7 cellular contexts compared by ENCODE assay signal in genomic region chr1:155599828-155600572, GRCh38. TPM values are rescaled to one million over a fixed set of nuclear protein-coding genes. Genes with fewer than 3 reads are reported as not detected.
DNase-seq lines count a peak whose midpoint lies in the region; ATAC-seq and TF ChIP-seq lines count a peak whose summit lies in the region.
"Not testable (repeated sequence)": the region's sequence is repeated elsewhere in the genome, so short reads cannot be mapped to it uniquely, and the experiment has no call there.

No MANE protein-coding gene starts in this region.

- CTCF ChIA-PET in mammary epithelial cell (lab: Charles Lee; ENCODE audit: low non-redundant PET), result not testable (repeated sequence)

- H3K4me3 Mint-ChIP-seq in GM23338, result not testable (repeated sequence)
- peak overlapping the region; percentile 46 for H3K4me3 Mint-ChIP-seq in glutamatergic neuron (ENCODE audit: unreplicated experiment)
- H3K4me3 Mint-ChIP-seq in nephron, result peak overlapping the region; percentile 9 to 41 (median 15)

- H3K27me3 ChIP-seq in GM23338 (ENCODE audit: insufficient read depth); HUES64 (ENCODE audit: insufficient read depth, low read length); WERI-Rb-1 (ENCODE audit: insufficient read depth, low read depth, severe bottlenecking); mammary epithelial cell (ENCODE audit: insufficient read depth, low read length); smooth muscle cell (ENCODE audit: low read depth): not testable (repeated sequence)

- dilution Hi-C loops in mammary epithelial cell (cut with HindIII; ENCODE audit: low sequenced_read_pairs), result not testable (repeated sequence)

- H3K9me3 Mint-ChIP-seq in GM23338; glutamatergic neuron (ENCODE audit: unreplicated experiment); nephron: not testable (repeated sequence)

- not testable (repeated sequence) for H3K9me3 ChIP-seq in HUES64 (ENCODE audit: insufficient read depth, low read depth, low read length); WERI-Rb-1 (ENCODE audit: severe bottlenecking); mammary epithelial cell (replicated peaks; ENCODE audit: insufficient read depth, low read length); smooth muscle cell (replicated peaks; ENCODE audit: low read depth)

- not testable (repeated sequence) for H3K4me1 ChIP-seq in GM23338 (ENCODE audit: insufficient read depth); HUES64 (ENCODE audit: insufficient read depth, low read length); mammary epithelial cell (ENCODE audit: insufficient read depth, low read length); smooth muscle cell (ENCODE audit: low read depth)

- H3K4me2 ChIP-seq in GM23338 (peak overlapping the region; percentile 59), smooth muscle cell (peak overlapping the region; percentile 73)
- H3K4me2 ChIP-seq in mammary epithelial cell (ENCODE audit: insufficient read depth, low read depth, low read length), result not testable (repeated sequence)

- H3K27ac ChIP-seq in GM23338 (ENCODE audit: low read depth) (peak overlapping the region; percentile 77; the same call in 1 of the 2 replicates), HUES64 (ENCODE audit: low read depth, low read length) (peak overlapping the region; percentile 60; the same call in 1 of the 2 replicates), WERI-Rb-1 (peak overlapping the region; percentile 64), smooth muscle cell (ENCODE audit: low read depth) (peak overlapping the region; percentile 31)
- not testable (repeated sequence) for H3K27ac ChIP-seq in mammary epithelial cell (ENCODE audit: insufficient read depth, low read depth, low read length)

- intact Hi-C loops in mammary epithelial cell (cut with micrococcal nuclease), result not testable (repeated sequence)

- H3K79me2 ChIP-seq in GM23338 (replicated peaks; ENCODE audit: insufficient read depth); mammary epithelial cell (ENCODE audit: insufficient read depth, low read length); smooth muscle cell (ENCODE audit: low read depth): not testable (repeated sequence)

- H2AFZ ChIP-seq in GM23338 (peak overlapping the region; percentile 84; the same call in 1 of the 2 replicates), mammary epithelial cell (ENCODE audit: low read depth, low read length) (peak overlapping the region; percentile 26), smooth muscle cell (ENCODE audit: low read depth) (peak overlapping the region; percentile 69)

- H3K27ac Mint-ChIP-seq in GM23338, nephron: not testable (repeated sequence)
- peak overlapping the region; percentile 83 for H3K27ac Mint-ChIP-seq in glutamatergic neuron (ENCODE audit: unreplicated experiment)

- H4K20me1 ChIP-seq in GM23338 (replicated peaks; ENCODE audit: insufficient read depth); mammary epithelial cell (ENCODE audit: insufficient read depth, low read length); smooth muscle cell (ENCODE audit: low read depth): not testable (repeated sequence)

- H3K36me3 Mint-ChIP-seq in GM23338 (ENCODE audit: low read depth); glutamatergic neuron (ENCODE audit: unreplicated experiment); nephron (ENCODE audit: low read depth): not testable (repeated sequence)

- not testable (repeated sequence) for H3K9me2 ChIP-seq in GM23338 (ENCODE audit: insufficient read depth)

- DNase-seq in GM23338 (ENCODE audit: low spot score); mammary epithelial cell; glutamatergic neuron; smooth muscle cell (lab: John Stamatoyannopoulos, UW; ENCODE audit: unreplicated experiment): not testable (repeated sequence)
- peak; percentile 50 for DNase-seq in WERI-Rb-1

- not testable (repeated sequence) for H3K36me3 ChIP-seq in GM23338 (ENCODE audit: insufficient read depth); HUES64 (ENCODE audit: insufficient read depth, low read length); WERI-Rb-1; mammary epithelial cell (ENCODE audit: insufficient read depth, low read length); smooth muscle cell (ENCODE audit: low read depth)

- BruUV-seq in mammary epithelial cell (replicated peaks; lab: Mats Ljungman, UMichigan), result not testable (repeated sequence)

- 20% methylated on average over 9 of the region's 12 CpGs for WGBS in HUES64
- WGBS in mammary epithelial cell (ENCODE audit: low coverage, missing lambda C conversion rate), result 28% methylated on average over 11 of the region's 12 CpGs
- 11% methylated on average over 12 of the region's 12 CpGs for WGBS in smooth muscle cell (ENCODE audit: low lambda C conversion rate)

- TF ChIP-seq CTCF in GM23338 (conservative IDR thresholded peaks at IDR 0.05; ENCODE audit: low read depth in 2 of 2); WERI-Rb-1 (IDR thresholded peaks at IDR 0.05; ENCODE audit: low read depth, low read length); mammary epithelial cell (conservative IDR thresholded peaks at IDR 0.05 in 1 of 2, IDR thresholded peaks at IDR 0.05 in 1 of 2; ENCODE audit: extremely low read depth in 1 of 2, insufficient read depth in 1 of 2, low read depth in 1 of 2, low read length in 2 of 2); glutamatergic neuron (IDR thresholded peaks at IDR 0.05; ENCODE audit: partially characterized antibody, unreplicated experiment); nephron (IDR thresholded peaks at IDR 0.05; ENCODE audit: unreplicated experiment in 3 of 3); smooth muscle cell (IDR thresholded peaks at IDR 0.05; ENCODE audit: borderline replicate concordance, insufficient read depth, poor library complexity, severe bottlenecking): not testable (repeated sequence)

- H3K4me3 ChIP-seq in GM23338, result peak overlapping the region; percentile 34
- H3K4me3 ChIP-seq in HUES64 (ENCODE audit: low read length); mammary epithelial cell (replicated peaks in 1 of 3; ENCODE audit: insufficient read depth in 1 of 3, low read depth in 2 of 3, low read length in 3 of 3); smooth muscle cell: not testable (repeated sequence)
- peak overlapping the region; percentile 28 for H3K4me3 ChIP-seq in WERI-Rb-1 (ENCODE audit: low read depth, low read length)

- in situ Hi-C loops in mammary epithelial cell (cut with MboI; ENCODE audit: low sequenced_read_pairs in 2 of 2), result not testable (repeated sequence)

- peak overlapping the region; percentile 40; the same call in 1 of the 2 replicates for H3K9ac ChIP-seq in HUES64 (ENCODE audit: low read depth, low read length)
- H3K9ac ChIP-seq in mammary epithelial cell (ENCODE audit: insufficient read depth, low read length); smooth muscle cell (ENCODE audit: low read depth): not testable (repeated sequence)

- not testable (repeated sequence) for H3F3A ChIP-seq in GM23338 (replicated peaks; ENCODE audit: low read depth); smooth muscle cell (ENCODE audit: low read depth)

- peak; percentile 18; the same call in 2 of the 3 replicates for ATAC-seq in GM23338

- H3K4me1 Mint-ChIP-seq in GM23338 (peaks cover 19% of the 10 kb centered on the region), glutamatergic neuron (ENCODE audit: low read depth, unreplicated experiment) (peaks cover 17% of the 10 kb centered on the region), nephron (peaks cover 17% of the 10 kb centered on the region)

- H3K27me3 Mint-ChIP-seq in GM23338 (ENCODE audit: insufficient read depth, low read depth, poor library complexity); glutamatergic neuron (ENCODE audit: unreplicated experiment); nephron (ENCODE audit: low read depth): not testable (repeated sequence)

RNA-seq across cellular contexts. Expression of gene MSTO1, which starts 10.0 kb away (rescaled TPM):
- total RNA-seq in GM23338 (2014; rRNA removed; shearing (Covaris generic)), result 25.9 and 35.4 TPM in 2 replicates
- 42.2 and 43.5 TPM in 2 replicates for polyA plus RNA-seq in GM23338 (2016; fragmentation: Nextera tagmentation; extraction: Ambion mirVana)
- 36.2 TPM for polyA plus RNA-seq in HUES64 (2013, experiment 1 of 2)
- polyA plus RNA-seq in HUES64 (2013, experiment 2 of 2), result 33.7 TPM
- total RNA-seq in mammary epithelial cell, result 10 to 100 TPM; 21.5 to 64.7 TPM
- polyA plus RNA-seq in mammary epithelial cell, result 29.2 TPM
- polyA minus RNA-seq in mammary epithelial cell, result 84.5 TPM
- 55.7 TPM for total RNA-seq in glutamatergic neuron (ENCODE audit: unreplicated experiment)
- 13.3 and 17.5 TPM in 2 replicates for total RNA-seq in smooth muscle cell
- polyA plus RNA-seq in smooth muscle cell, result 36.5 and 41.2 TPM in 2 replicates

RNA-seq across cellular contexts. Expression of gene ASH1L, which starts 37.4 kb away (rescaled TPM):
- total RNA-seq in GM23338 (2014; rRNA removed; shearing (Covaris generic)), result 17.4 and 23.6 TPM in 2 replicates
- 17.7 and 24.7 TPM in 2 replicates for polyA plus RNA-seq in GM23338 (2016; fragmentation: Nextera tagmentation; extraction: Ambion mirVana)
- 7.8 TPM for polyA plus RNA-seq in HUES64 (2013, experiment 1 of 2)
- polyA plus RNA-seq in HUES64 (2013, experiment 2 of 2), result 7.9 TPM
- total RNA-seq in mammary epithelial cell, result 10 to 100 TPM; 30.2 to 32.1 TPM
- polyA plus RNA-seq in mammary epithelial cell, result 12.9 TPM
- 32.8 TPM for polyA minus RNA-seq in mammary epithelial cell
- 43.0 TPM for total RNA-seq in glutamatergic neuron (ENCODE audit: unreplicated experiment)
- 34.0 and 38.7 TPM in 2 replicates for total RNA-seq in smooth muscle cell
- 9.2 and 15.0 TPM in 2 replicates for polyA plus RNA-seq in smooth muscle cell

Comparison
In these comparisons a context has a peak if more than half of its experiments do, and no peak if none do; other contexts are left out.
1. H2AFZ ChIP-seq: peak in every context shown above with its lines; median percentile 84 in GM23338; 69 in smooth muscle cell; 26 in mammary epithelial cell.